ENCODE assay signal across 14 cellular contexts in the genomic region with DNA sequence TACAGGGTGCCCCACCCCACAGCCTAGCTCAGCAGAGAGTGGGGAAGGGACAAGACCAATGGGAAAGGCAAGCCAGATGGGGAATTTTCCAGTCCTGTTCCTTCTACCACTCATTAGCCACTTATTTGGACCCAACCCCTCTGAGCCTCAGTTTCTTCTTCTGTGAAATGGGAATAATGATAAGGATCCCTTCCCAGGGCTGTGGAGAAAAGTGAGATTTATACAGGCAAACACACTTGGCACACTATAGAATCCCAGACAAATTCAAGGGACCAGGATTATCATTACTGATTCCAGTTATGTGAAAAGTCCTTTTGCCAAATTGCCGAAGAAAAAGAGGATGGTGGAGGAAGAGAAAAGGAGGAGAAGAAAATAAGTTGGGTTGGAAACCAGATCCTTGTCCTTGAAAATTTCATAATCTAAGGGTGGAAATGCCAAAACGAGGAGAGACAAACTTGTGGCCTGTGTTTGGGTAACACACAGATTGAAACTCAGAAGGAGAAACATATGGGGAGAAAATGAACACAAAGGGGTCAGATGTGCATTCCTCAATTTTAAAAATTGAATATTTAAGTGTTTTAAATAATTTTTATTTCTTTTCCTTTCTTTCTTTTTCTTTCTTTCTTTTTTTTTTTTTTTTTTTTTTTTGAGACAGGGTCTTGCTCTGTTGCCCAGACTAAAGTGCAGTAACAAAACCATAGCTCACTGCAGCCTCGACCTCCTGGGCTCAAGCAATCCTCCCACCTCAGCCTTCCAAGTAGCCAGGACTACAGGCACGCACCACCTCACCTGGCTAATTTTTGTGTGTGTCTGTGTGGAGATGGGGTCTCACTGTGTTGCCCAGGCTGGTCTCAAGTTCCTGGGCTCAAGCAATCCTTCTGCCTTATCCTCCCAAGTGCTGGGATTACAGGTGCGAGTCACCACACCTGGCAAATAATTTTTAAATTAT. TPM values are rescaled to one million over a fixed set of nuclear protein-coding genes. Genes with fewer than 3 reads are reported as not detected.
DNase-seq lines count a peak whose midpoint lies in the region; ATAC-seq and TF ChIP-seq lines count a peak whose summit lies in the region.
"Had no signal": no experiment of that assay in that cellular context is flagged by ENCODE, and none has a peak within 500 bp of the region (broad histone marks: within the 10 kb centered on the region; RNA-seq: fewer than 3 reads in every experiment).

No MANE protein-coding gene starts in this region.

- H3K27ac Mint-ChIP-seq in activated T-cell treated with anti-CD3 and anti-CD28 coated beads, Interleukin-2, amount 50 U/mL, for 24 hours = peak overlapping the region; percentile 56
- peak overlapping the region; percentile 82 for H3K27ac Mint-ChIP-seq in central memory CD8-positive, alpha-beta T cell (ENCODE audit: low read depth)
- peak overlapping the region in 6 of 9 donors; percentile 14 to 63 (median 41) for H3K27ac Mint-ChIP-seq in naive thymus-derived CD4-positive, alpha-beta T cell
- H3K27ac Mint-ChIP-seq: activated naive CD4-positive, alpha-beta T cell treated with anti-CD3 and anti-CD28 coated beads, Interleukin-2, amount 10 ng/mL, durations not matched to agents 7 days and 5 days had no signal

- H3K4me3 Mint-ChIP-seq in activated T-cell treated with anti-CD3 and anti-CD28 coated beads, Interleukin-2, amount 50 U/mL, for 24 hours = no peak overlapping the region
- H3K4me3 Mint-ChIP-seq in activated T-cell treated with anti-CD3 and anti-CD28 coated beads, Interleukin-2, amount 50 U/mL, for 4 hours = no peak overlapping the region
- peak overlapping the region; percentile 17 for H3K4me3 Mint-ChIP-seq in central memory CD8-positive, alpha-beta T cell
- H3K4me3 Mint-ChIP-seq in naive thymus-derived CD4-positive, alpha-beta T cell = no peak overlapping the region
- H3K4me3 Mint-ChIP-seq: activated naive CD4-positive, alpha-beta T cell treated with anti-CD3 and anti-CD28 coated beads, Interleukin-2, amount 10 ng/mL, durations not matched to agents 7 days and 5 days had no signal

- H3K27ac ChIP-seq in naive thymus-derived CD4-positive, alpha-beta T cell (ENCODE audit: low read depth, low read length) = no peak overlapping the region
- H3K27ac ChIP-seq in upper lobe of left lung = peak overlapping the region; percentile 83 to 98 (median 86)

- ATAC-seq in activated T-cell treated with anti-CD3 and anti-CD28 coated beads, Interleukin-2, amount 50 U/mL, for 4 hours = no peak
- ATAC-seq in central memory CD8-positive, alpha-beta T cell (replicated peaks; ENCODE audit: extremely low read depth, poor library complexity, severe bottlenecking) = no peak
- ATAC-seq in naive thymus-derived CD4-positive, alpha-beta T cell = no peak
- no peak for ATAC-seq in upper lobe of left lung (ENCODE audit: low FRiP score in 2 of 2)
- ATAC-seq in HG02571 (IDR thresholded peaks at IDR 0.05; ENCODE audit: unreplicated experiment) = no peak
- ATAC-seq in HG03565 (IDR thresholded peaks at IDR 0.05; ENCODE audit: unreplicated experiment) = no peak

- H3K36me3 ChIP-seq in naive thymus-derived CD4-positive, alpha-beta T cell (ENCODE audit: control insufficient read depth in 2 of 3, insufficient read depth in 3 of 3, low read length in 3 of 3) = peaks cover 0 to 37% (median 15%) of the 10 kb centered on the region in 3 experiments
- peaks cover 7 to 68% (median 36%) of the 10 kb centered on the region in 4 donors for H3K36me3 ChIP-seq in upper lobe of left lung

- no peaks in the 10 kb centered on the region for H3K27me3 Mint-ChIP-seq in activated T-cell treated with anti-CD3 and anti-CD28 coated beads, Interleukin-2, amount 50 U/mL, for 24 hours
- H3K27me3 Mint-ChIP-seq in activated T-cell treated with anti-CD3 and anti-CD28 coated beads, Interleukin-2, amount 50 U/mL, for 4 hours (ENCODE audit: low read depth) = no peaks in the 10 kb centered on the region
- no peaks in the 10 kb centered on the region for H3K27me3 Mint-ChIP-seq in central memory CD8-positive, alpha-beta T cell
- no peaks in the 10 kb centered on the region for H3K27me3 Mint-ChIP-seq in naive thymus-derived CD4-positive, alpha-beta T cell
- H3K27me3 Mint-ChIP-seq: activated naive CD4-positive, alpha-beta T cell treated with anti-CD3 and anti-CD28 coated beads, Interleukin-2, amount 10 ng/mL, durations not matched to agents 7 days and 5 days had no signal

- intact Hi-C loops in naive thymus-derived CD4-positive, alpha-beta T cell (cut with micrococcal nuclease) = no loop called here

- no peak for TF ChIP-seq CTCF in upper lobe of left lung (IDR thresholded peaks at IDR 0.05)

- CTCF ChIA-PET in naive thymus-derived CD4-positive, alpha-beta T cell (lab: Charles Lee) = interaction anchor here (4.3 kb wide), 1 partner anchor 27 kb away, joined by 9 read pairs; no protein-coding TSS in a partner anchor

- no peak for DNase-seq in activated T-cell treated with anti-CD3 and anti-CD28 coated beads, Interleukin-2, amount 50 U/mL, for 24 hours
- DNase-seq in activated T-cell treated with anti-CD3 and anti-CD28 coated beads, Interleukin-2, amount 50 U/mL, for 4 hours = no peak
- no peak for DNase-seq in central memory CD8-positive, alpha-beta T cell (ENCODE audit: low spot score in 2 of 2)
- DNase-seq in naive thymus-derived CD4-positive, alpha-beta T cell = no peak
- DNase-seq in upper lobe of left lung (no peak), NCI-H82 (lab: John Stamatoyannopoulos, UW) (no peak)
- DNase-seq: activated naive CD4-positive, alpha-beta T cell treated with anti-CD3 and anti-CD28 coated beads, Interleukin-2, amount 10 ng/mL, durations not matched to agents 7 days and 5 days; effector CD8-positive, alpha-beta T cell; NCI-H1092 treated with DMSO at 0.1 percent for 48 hours; NCI-H510A had no signal

- TF ChIP-seq POLR2A in upper lobe of left lung (IDR thresholded peaks at IDR 0.05) = no peak

- H3K9me3 ChIP-seq in naive thymus-derived CD4-positive, alpha-beta T cell (ENCODE audit: control insufficient read depth in 2 of 3, low read length in 3 of 3) = no peaks in the 10 kb centered on the region
- H3K9me3 ChIP-seq in upper lobe of left lung = no peaks in the 10 kb centered on the region

- 79 to 81% methylated on average over 5 of the region's 5 CpGs for WGBS in upper lobe of left lung, 2 donors

- TF ChIP-seq EP300 in upper lobe of left lung (IDR thresholded peaks at IDR 0.05) = no peak

- POLR2A ChIA-PET in naive thymus-derived CD4-positive, alpha-beta T cell (lab: Charles Lee) = interaction anchor here (0.5 to 1.1 kb wide), 2 partner anchors 10 to 271 kb away, joined by 3 read pairs; a partner anchor contains a TSS

- H3K4me1 Mint-ChIP-seq in activated T-cell treated with anti-CD3 and anti-CD28 coated beads, Interleukin-2, amount 50 U/mL, for 24 hours (ENCODE audit: low read depth) = peaks cover 81% of the 10 kb centered on the region
- H3K4me1 Mint-ChIP-seq in activated T-cell treated with anti-CD3 and anti-CD28 coated beads, Interleukin-2, amount 50 U/mL, for 4 hours (ENCODE audit: low read depth) = peaks cover 81% of the 10 kb centered on the region
- H3K4me1 Mint-ChIP-seq in central memory CD8-positive, alpha-beta T cell = peaks cover 70% of the 10 kb centered on the region
- peaks cover 43 to 82% (median 68%) of the 10 kb centered on the region in 7 donors for H3K4me1 Mint-ChIP-seq in naive thymus-derived CD4-positive, alpha-beta T cell

- no peaks in the 10 kb centered on the region for H3K27me3 ChIP-seq in naive thymus-derived CD4-positive, alpha-beta T cell (ENCODE audit: control insufficient read depth in 2 of 2, insufficient read depth in 2 of 2, low read length in 2 of 2)
- H3K27me3 ChIP-seq in upper lobe of left lung = no peaks in the 10 kb centered on the region

- no peak overlapping the region for H3K4me3 ChIP-seq in naive thymus-derived CD4-positive, alpha-beta T cell (ENCODE audit: low read length)
- H3K4me3 ChIP-seq in upper lobe of left lung = no peak overlapping the region

- peaks cover 28 to 63% of the 10 kb centered on the region in 2 donors for H3K4me1 ChIP-seq in naive thymus-derived CD4-positive, alpha-beta T cell (ENCODE audit: control insufficient read depth in 2 of 2, insufficient read depth in 2 of 2, low read length in 2 of 2)
- H3K4me1 ChIP-seq in upper lobe of left lung = peaks cover 61 to 84% (median 70%) of the 10 kb centered on the region in 4 donors

- no peaks in the 10 kb centered on the region for H3K9me3 Mint-ChIP-seq in activated T-cell treated with anti-CD3 and anti-CD28 coated beads, Interleukin-2, amount 50 U/mL, for 24 hours
- no peaks in the 10 kb centered on the region for H3K9me3 Mint-ChIP-seq in activated T-cell treated with anti-CD3 and anti-CD28 coated beads, Interleukin-2, amount 50 U/mL, for 4 hours
- H3K9me3 Mint-ChIP-seq in central memory CD8-positive, alpha-beta T cell = no peaks in the 10 kb centered on the region
- no peaks in the 10 kb centered on the region for H3K9me3 Mint-ChIP-seq in naive thymus-derived CD4-positive, alpha-beta T cell
- H3K9me3 Mint-ChIP-seq: activated naive CD4-positive, alpha-beta T cell treated with anti-CD3 and anti-CD28 coated beads, Interleukin-2, amount 10 ng/mL, durations not matched to agents 7 days and 5 days had no signal

- H3K36me3 Mint-ChIP-seq in activated T-cell treated with anti-CD3 and anti-CD28 coated beads, Interleukin-2, amount 50 U/mL, for 24 hours (ENCODE audit: low read depth) = peaks cover 64% of the 10 kb centered on the region
- H3K36me3 Mint-ChIP-seq in activated T-cell treated with anti-CD3 and anti-CD28 coated beads, Interleukin-2, amount 50 U/mL, for 4 hours (ENCODE audit: insufficient read depth) = peaks cover 36% of the 10 kb centered on the region
- peaks cover 52% of the 10 kb centered on the region for H3K36me3 Mint-ChIP-seq in central memory CD8-positive, alpha-beta T cell (ENCODE audit: insufficient read depth)
- peaks cover 12 to 61% (median 46%) of the 10 kb centered on the region in 5 donors for H3K36me3 Mint-ChIP-seq in naive thymus-derived CD4-positive, alpha-beta T cell

RNA-seq across cellular contexts. Expression of a gene that starts 9.6 kb away (rescaled TPM):
- 10 to 100 TPM; 19.0 to 25.1 (median 19.2) TPM for total RNA-seq in activated T-cell treated with anti-CD3 and anti-CD28 coated beads, Interleukin-2, amount 50 U/mL, for 4 hours
- 100 to 1,000 TPM in 3 of 5 experiments, 10 to 100 TPM in 2; 86.1 to 195 (median 117) TPM for total RNA-seq in naive thymus-derived CD4-positive, alpha-beta T cell
- polyA plus RNA-seq in naive thymus-derived CD4-positive, alpha-beta T cell = 10 to 100 TPM; 57.6 to 96.2 TPM
- total RNA-seq in upper lobe of left lung = 1,000 to 10,000 TPM in 1 of 6 donors, 100 to 1,000 TPM in 5; 271 to 1,436 (median 427) TPM

RNA-seq across cellular contexts. Expression of a gene that starts 56.4 kb away (rescaled TPM):
- not detected for total RNA-seq in activated T-cell treated with anti-CD3 and anti-CD28 coated beads, Interleukin-2, amount 50 U/mL, for 4 hours
- 1 to 10 TPM in 1 of 5 experiments, under 1 TPM in 1, not detected in 3; 0.21 to 1.2 TPM for total RNA-seq in naive thymus-derived CD4-positive, alpha-beta T cell
- polyA plus RNA-seq in naive thymus-derived CD4-positive, alpha-beta T cell = not detected
- 100 to 1,000 TPM in 1 of 6 donors, 10 to 100 TPM in 5; 40.3 to 274 (median 74.3) TPM for total RNA-seq in upper lobe of left lung
- total RNA-seq: G401, myocyte had no signal

Comparison
In these comparisons a context has a peak if more than half of its experiments do, and no peak if none do; other contexts are left out.
1. RNA of a gene that starts 56.4 kb away (total RNA-seq): 40.3 to 274 TPM in upper lobe of left lung; not detected in activated T-cell treated with anti-CD3 and anti-CD28 coated beads, Interleukin-2, amount 50 U/mL, for 4 hours and 0.21 to 1.2 TPM in naive thymus-derived CD4-positive, alpha-beta T cell; every median in the first group is over 10 times any median in the second.
2. Peak in every context shown above with its lines, with median percentiles within 50 percentile points of each other: H3K27ac Mint-ChIP-seq.